8 cellular contexts compared by ENCODE assay signal in genomic region chr3:136818191-136818850, GRCh38. TPM values are rescaled to one million over a fixed set of nuclear protein-coding genes. Genes with fewer than 3 reads are reported as not detected.
DNase-seq lines count a peak whose midpoint lies in the region; ATAC-seq, FAIRE-seq and TF ChIP-seq lines count a peak whose summit lies in the region.

No MANE protein-coding gene starts in this region.

- no peak for FAIRE-seq in pancreas (lab: Jason Lieb, UNC)

- H3K4me1 ChIP-seq in cardiac muscle cell (ENCODE audit: low read depth), result peaks cover 5% of the 10 kb centered on the region
- peaks cover 0 to 8% (median 5%) of the 10 kb centered on the region in 3 donors for H3K4me1 ChIP-seq in pancreas

- intact Hi-C loops in pancreas (cut with DNase I), result no loop called here

- H3K9me3 ChIP-seq in cardiac muscle cell (ENCODE audit: low read depth) (no peaks in the 10 kb centered on the region), pancreas (no peaks in the 10 kb centered on the region)

- H3K27me3 ChIP-seq in cardiac muscle cell, result peaks cover 17% of the 10 kb centered on the region
- H3K27me3 ChIP-seq in pancreas, result no peaks in the 10 kb centered on the region

- H3K36me3 ChIP-seq in cardiac muscle cell (no peaks in the 10 kb centered on the region), pancreas (no peaks in the 10 kb centered on the region)

- ATAC-seq in GM21390 (IDR thresholded peaks at IDR 0.05; ENCODE audit: unreplicated experiment) (peak; percentile 26), pancreas (peak; percentile 40 to 72 (median 65)), HG03460 (IDR thresholded peaks at IDR 0.05; ENCODE audit: unreplicated experiment) (no peak)

- H3K27ac ChIP-seq in cardiac muscle cell (no peak overlapping the region), pancreas (peak overlapping the region; percentile 61 to 73 (median 66))

- H3K4me3 ChIP-seq in cardiac muscle cell (peak overlapping the region; percentile 45), pancreas (peak overlapping the region; percentile 47 to 67 (median 64))

- WGBS in pancreas, 2 donors, result 11 to 12% methylated on average over 10 of the region's 10 CpGs

- TF ChIP-seq CTCF in AG09319 (IDR thresholded peaks at IDR 0.05; ENCODE audit: low read depth, low read length) (peak; percentile 5), cardiac muscle cell (IDR thresholded peaks at IDR 0.05; ENCODE audit: low read depth, low read length) (peak; percentile 7), pancreas (IDR thresholded peaks at IDR 0.05) (no peak)

- DNase-seq in AG09319 (ENCODE audit: extremely low read depth, low read depth) (peak; percentile 70), NCI-H82 (lab: John Stamatoyannopoulos, UW) (peak; percentile 66), cardiac muscle cell (ENCODE audit: low read depth in 1 of 2, low spot score in 1 of 2) (peak; percentile 15 to 85), pancreas (peak; percentile 26 to 79 (median 49)), NOMO-1 (lab: John Stamatoyannopoulos, UW; ENCODE audit: unreplicated experiment in 2 of 2) (no peak)
- DNase-seq in activated naive CD4-positive, alpha-beta T cell treated with anti-CD3 and anti-CD28 coated beads, Interleukin-2, amount 50 U/mL, for 16 hours, result peak; percentile 17

RNA-seq across cellular contexts. Expression of gene SLC35G2, which starts 0.6 kb away (rescaled TPM):
- 0.27 and 0.78 TPM in 2 replicates for total RNA-seq in cardiac muscle cell
- polyA plus RNA-seq in cardiac muscle cell, result 3.4 and 3.5 TPM in 2 replicates
- total RNA-seq in pancreas, result 1 to 10 TPM; 1.5 to 7.6 (median 3.2) TPM
- polyA plus RNA-seq in pancreas, result 1 to 10 TPM; 2.1 to 8.9 TPM

RNA-seq across cellular contexts. Expression of gene NCK1, which starts 43.7 kb away (rescaled TPM):
- total RNA-seq in cardiac muscle cell, result 22.6 and 30.3 TPM in 2 replicates
- polyA plus RNA-seq in cardiac muscle cell, result 24.6 and 28.6 TPM in 2 replicates
- total RNA-seq in pancreas, result 10 to 100 TPM in 4 of 6 donors, 1 to 10 TPM in 2; 9.6 to 28.3 (median 11.6) TPM
- 10 to 100 TPM in 1 of 2 donors, 1 to 10 TPM in 1; 5.4 to 10.5 TPM for polyA plus RNA-seq in pancreas

Comparison
In these comparisons a context has a peak if more than half of its experiments do, and no peak if none do; other contexts are left out.
1. DNase-seq: peak in AG09319 (single experiment), NCI-H82 (single experiment), activated naive CD4-positive, alpha-beta T cell treated with anti-CD3 and anti-CD28 coated beads, Interleukin-2, amount 50 U/mL, for 16 hours (single experiment), cardiac muscle cell (2 of 2) and pancreas (6 of 6); none in NOMO-1 (0 of 2).
2. CTCF ChIP-seq: peak in AG09319 (single experiment) and cardiac muscle cell (single experiment); none in pancreas (0 of 4).